1 cellular context compared by ENCODE assay signal in the genomic region with DNA sequence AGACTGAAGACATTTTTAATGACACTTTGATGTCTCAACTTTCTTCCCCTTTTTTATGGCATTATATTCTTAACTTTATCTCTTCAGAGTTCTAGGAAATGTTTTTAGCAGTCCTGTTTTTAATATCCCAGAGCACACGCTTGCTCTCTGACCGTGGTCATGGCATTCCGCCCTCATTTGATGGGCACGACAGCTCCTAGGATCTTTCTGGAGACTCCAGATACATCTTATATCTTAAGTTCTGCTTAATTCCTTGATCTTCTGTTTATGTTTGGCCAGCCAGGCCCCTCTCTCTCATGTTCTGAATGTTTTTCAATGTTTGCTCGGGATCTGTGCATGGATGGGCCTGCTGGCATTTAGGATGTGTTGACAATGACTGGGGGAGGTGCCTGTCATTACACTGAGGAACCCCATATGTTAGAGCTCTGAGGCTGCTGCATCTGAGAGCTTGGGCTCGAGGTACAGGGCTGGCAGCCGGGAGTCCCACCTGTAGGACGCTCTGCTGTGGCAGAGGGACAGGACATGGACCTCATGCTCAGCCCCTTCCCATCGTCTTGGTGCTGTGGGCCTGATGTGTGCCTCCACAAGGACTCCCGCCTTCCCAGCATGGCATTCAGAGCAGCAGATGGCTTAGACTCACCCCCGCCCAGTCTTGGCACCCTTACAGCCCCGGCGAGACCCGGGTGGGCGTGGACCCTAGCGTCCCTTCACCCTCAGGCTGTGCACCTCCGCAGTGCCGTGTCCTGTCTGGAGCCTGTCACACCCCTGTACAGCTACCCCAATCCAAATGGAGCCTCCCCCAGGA.
TF ChIP-seq lines count a peak whose summit lies in the region.

No MANE protein-coding gene starts in this region.

TF ChIP-seq in H1, 55 proteins besides CTCF, POLR2A, EP300 and RAD21:
- TF ChIP-seq SRF (IDR thresholded peaks at IDR 0.05; ENCODE audit: low read depth, low read length) (no peak), BCL11A (IDR thresholded peaks at IDR 0.05; ENCODE audit: low read depth in 2 of 2, low read length in 2 of 2) (no peak), KDM1A (IDR thresholded peaks at IDR 0.05; ENCODE audit: borderline replicate concordance, low read length) (no peak), JUND (IDR thresholded peaks at IDR 0.05; ENCODE audit: low read length) (no peak), CBX8 (IDR thresholded peaks at IDR 0.05; ENCODE audit: borderline replicate concordance, low read depth, low read length) (no peak), SUZ12 (IDR thresholded peaks at IDR 0.05; ENCODE audit: low read length) (no peak), SIX5 (IDR thresholded peaks at IDR 0.05; ENCODE audit: low read depth, low read length) (no peak), TAF1 (IDR thresholded peaks at IDR 0.05; ENCODE audit: low read depth, low read length) (no peak), POU5F1 (IDR thresholded peaks at IDR 0.05; ENCODE audit: low read depth, low read length) (no peak), POLR2AphosphoS5 (IDR thresholded peaks at IDR 0.05; ENCODE audit: low read depth, low read length) (no peak), YY1 (IDR thresholded peaks at IDR 0.05; ENCODE audit: low read depth, low read length) (no peak), RBBP5 (IDR thresholded peaks at IDR 0.05; ENCODE audit: borderline replicate concordance, low read depth, low read length) (no peak), EZH2 (IDR thresholded peaks at IDR 0.05; ENCODE audit: low read depth, low read length, severe bottlenecking) (no peak), RXRA (IDR thresholded peaks at IDR 0.05; ENCODE audit: insufficient read depth, low read depth, low read length) (no peak), EGR1 (IDR thresholded peaks at IDR 0.05; ENCODE audit: borderline replicate concordance, low read depth, low read length) (no peak), NRF1 (IDR thresholded peaks at IDR 0.05; ENCODE audit: low read depth, low read length) (no peak), TEAD4 (IDR thresholded peaks at IDR 0.05; ENCODE audit: low read depth, low read length) (no peak), GTF2F1 (IDR thresholded peaks at IDR 0.05; ENCODE audit: borderline replicate concordance, low read depth, low read length) (no peak), SAP30 (IDR thresholded peaks at IDR 0.05; ENCODE audit: insufficient read depth, insufficient replicate concordance, low read length) (no peak)
- TF ChIP-seq, protein P1, sequence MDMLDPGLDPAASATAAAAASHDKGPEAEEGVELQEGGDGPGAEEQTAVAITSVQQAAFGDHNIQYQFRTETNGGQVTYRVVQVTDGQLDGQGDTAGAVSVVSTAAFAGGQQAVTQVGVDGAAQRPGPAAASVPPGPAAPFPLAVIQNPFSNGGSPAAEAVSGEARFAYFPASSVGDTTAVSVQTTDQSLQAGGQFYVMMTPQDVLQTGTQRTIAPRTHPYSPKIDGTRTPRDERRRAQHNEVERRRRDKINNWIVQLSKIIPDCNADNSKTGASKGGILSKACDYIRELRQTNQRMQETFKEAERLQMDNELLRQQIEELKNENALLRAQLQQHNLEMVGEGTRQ (IDR thresholded peaks at IDR 0.05; ENCODE audit: low read length): no peak
